14 cellular contexts compared by ENCODE assay signal in genomic region chr6:17483391-17484016, GRCh38.
"Had no signal": no experiment of that assay in that cellular context is flagged by ENCODE, and none has a peak within 500 bp of the region (broad histone marks: within the 10 kb centered on the region; RNA-seq: fewer than 3 reads in every experiment).

No MANE protein-coding gene starts in this region.

- ATAC-seq: activated CD8-positive, alpha-beta T cell treated with anti-CD3 and anti-CD28 coated beads, Interleukin-2, amount 10 ng/mL, durations not matched to agents 7 days and 5 days; activated naive CD8-positive, alpha-beta T cell treated with anti-CD3 and anti-CD28 coated beads, Interleukin-2, amount 50 U/mL, for 24 hours; lower lobe of right lung; naive thymus-derived CD8-positive, alpha-beta T cell; T-cell had no signal

- H3K27ac ChIP-seq: ascending aorta, colonic mucosa, lower lobe of right lung had no signal

- DNase-seq: activated CD4-positive, alpha-beta T cell treated with anti-CD3 and anti-CD28 coated beads for 48 hours; activated CD8-positive, alpha-beta T cell treated with anti-CD3 and anti-CD28 coated beads, Interleukin-2, amount 10 ng/mL, durations not matched to agents 7 days and 5 days; activated naive CD4-positive, alpha-beta T cell treated with Interleukin-2 at 50 U/mL for 16 hours; activated naive CD8-positive, alpha-beta T cell treated with anti-CD3 and anti-CD28 coated beads, Interleukin-2, amount 50 U/mL, for 24 hours; colonic mucosa; foreskin melanocyte; hippocampal formation; kidney glomerular epithelial cell; lower lobe of right lung; naive thymus-derived CD8-positive, alpha-beta T cell; stimulated activated CD4-positive, alpha-beta T cell treated with anti-CD3 and anti-CD28 coated beads, Interleukin-4, amount 100 ng/mL, for 4 hours; T-cell; T1000 had no signal

- H3K27me3 ChIP-seq: ascending aorta, colonic mucosa had no signal

- H3K4me1 ChIP-seq: ascending aorta, colonic mucosa, lower lobe of right lung had no signal

- H3K36me3 ChIP-seq: ascending aorta, colonic mucosa, lower lobe of right lung had no signal

- H3K9me3 ChIP-seq: ascending aorta, colonic mucosa, lower lobe of right lung had no signal

- H3K4me3 ChIP-seq: ascending aorta, colonic mucosa, lower lobe of right lung had no signal
